Comparison of ENCODE assay signal across 8 cellular contexts in the genomic region with DNA sequence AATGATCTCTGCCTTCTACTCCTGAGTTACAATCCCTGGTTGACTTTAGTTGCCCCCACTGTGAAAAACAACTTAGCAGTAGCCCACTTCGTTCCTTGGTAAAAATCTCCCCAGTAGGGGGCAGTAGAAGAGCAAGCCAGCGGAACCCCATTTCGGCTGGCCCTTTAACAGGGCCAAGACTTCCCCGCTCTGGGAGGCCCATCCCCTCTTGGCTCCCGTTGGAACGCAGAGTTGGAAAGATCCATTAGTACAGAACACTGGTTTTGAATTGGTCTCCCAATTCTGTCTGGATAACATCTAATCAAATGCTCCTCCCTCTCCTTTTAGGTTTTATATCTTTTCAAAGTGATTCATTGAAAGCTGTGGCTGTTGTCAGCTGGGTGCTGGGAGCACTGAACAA.
A peak's percentile ranks its signal among the peaks of the same experiment; 100 is the strongest.
DNase-seq lines count a peak whose midpoint lies in the region; ATAC-seq and TF ChIP-seq lines count a peak whose summit lies in the region.

No MANE protein-coding gene starts in this region.

- peak; percentile 66 for TF ChIP-seq CTCF in GM12873 (IDR thresholded peaks at IDR 0.05; ENCODE audit: insufficient read depth, low read depth, low read length, missing control alignments)

- no peaks in the 10 kb centered on the region for H3K27me3 Mint-ChIP-seq in activated T-cell treated with anti-CD3 and anti-CD28 coated beads, Interleukin-2, amount 50 U/mL, for 72 hours (ENCODE audit: low read depth)

- H3K4me1 Mint-ChIP-seq in activated T-cell treated with anti-CD3 and anti-CD28 coated beads, Interleukin-2, amount 50 U/mL, for 72 hours (ENCODE audit: low read depth), result peaks cover 90% of the 10 kb centered on the region

- H3K36me3 Mint-ChIP-seq in activated T-cell treated with anti-CD3 and anti-CD28 coated beads, Interleukin-2, amount 50 U/mL, for 72 hours (ENCODE audit: insufficient read depth in 2 of 2), result no peaks in the 10 kb centered on the region

- peak; percentile 72 for DNase-seq in NCI-H748 (lab: John Stamatoyannopoulos, UW; ENCODE audit: unreplicated experiment)
- peak; percentile 67 to 83 for DNase-seq in activated T-cell treated with anti-CD3 and anti-CD28 coated beads, Interleukin-2, amount 50 U/mL, for 72 hours
- DNase-seq in iPS-NIHi7 (ENCODE audit: extremely low spot score), result peak; percentile 79
- DNase-seq in stimulated activated CD4-positive, alpha-beta T cell treated with anti-CD3 and anti-CD28 coated beads, TNF-alpha, amount 100 ng/mL, for 24 hours (ENCODE audit: low read depth in 3 of 3), result peak; percentile 49 to 67 (median 51)
- DNase-seq in NCI-H1048 (lab: John Stamatoyannopoulos, UW), result no peak
- DNase-seq in hepatic stellate cell (ENCODE audit: low spot score), result no peak
- DNase-seq in NCI-H146 treated with DMSO at 0.1 percent for 48 hours (lab: John Stamatoyannopoulos, UW; ENCODE audit: unreplicated experiment), result no peak

- H3K27ac Mint-ChIP-seq in activated T-cell treated with anti-CD3 and anti-CD28 coated beads, Interleukin-2, amount 50 U/mL, for 72 hours, result peak overlapping the region; percentile 100

- peak; percentile 65 to 67 for ATAC-seq in activated T-cell treated with anti-CD3 and anti-CD28 coated beads, Interleukin-2, amount 50 U/mL, for 72 hours (replicated peaks in 1 of 2)

- no peaks in the 10 kb centered on the region for H3K9me3 Mint-ChIP-seq in activated T-cell treated with anti-CD3 and anti-CD28 coated beads, Interleukin-2, amount 50 U/mL, for 72 hours

- H3K4me3 Mint-ChIP-seq in activated T-cell treated with anti-CD3 and anti-CD28 coated beads, Interleukin-2, amount 50 U/mL, for 72 hours, result peak overlapping the region; percentile 84 to 96

Comparison
In these comparisons a context has a peak if more than half of its experiments do, and no peak if none do; other contexts are left out.
1. DNase-seq: peak in NCI-H748 (single experiment), activated T-cell treated with anti-CD3 and anti-CD28 coated beads, Interleukin-2, amount 50 U/mL, for 72 hours (2 of 2), iPS-NIHi7 (single experiment) and stimulated activated CD4-positive, alpha-beta T cell treated with anti-CD3 and anti-CD28 coated beads, TNF-alpha, amount 100 ng/mL, for 24 hours (3 of 3); none in NCI-H1048 (single experiment), hepatic stellate cell (single experiment) and NCI-H146 treated with DMSO at 0.1 percent for 48 hours (single experiment).